In genomic region chr17:40314557-40314953, GRCh38 we compare ENCODE assay signal across 9 cellular contexts. TPM values are rescaled to one million over a fixed set of nuclear protein-coding genes. Genes with fewer than 3 reads are reported as not detected.
DNase-seq lines count a peak whose midpoint lies in the region; ATAC-seq and TF ChIP-seq lines count a peak whose summit lies in the region.
"Had no signal": no experiment of that assay in that cellular context is flagged by ENCODE, and none has a peak within 500 bp of the region (broad histone marks: within the 10 kb centered on the region; RNA-seq: fewer than 3 reads in every experiment).

No MANE protein-coding gene starts in this region.

- CTCF ChIA-PET in activated CD8-positive, alpha-beta memory T cell treated with anti-CD3 and anti-CD28 coated beads, Interleukin-2, amount 10 ng/mL, durations not matched to agents 7 days and 5 days (lab: Charles Lee) = interaction anchor here (0.6 to 31.0 kb wide), 6 partner anchors 11 to 1554 kb away, joined by 3 to 433 read pairs (median 4); no protein-coding TSS in a partner anchor

- no peak overlapping the region for H3K14ac ChIP-seq in neuronal stem cell (ENCODE audit: low read length)

- peaks cover 0 to 15% (median 0%) of the 10 kb centered on the region in 3 experiments for H3K27me3 ChIP-seq in neuronal stem cell (ENCODE audit: control insufficient read depth in 3 of 3, insufficient read depth in 3 of 3, low read depth in 1 of 3, low read length in 3 of 3)
- H3K27me3 ChIP-seq in suprapubic skin = no peaks in the 10 kb centered on the region

- no peak overlapping the region for H4K8ac ChIP-seq in neuronal stem cell (ENCODE audit: low read depth, low read length)

- H2BK120ac ChIP-seq in neuronal stem cell (ENCODE audit: low read depth, low read length) = no peak overlapping the region

- no peak overlapping the region for H3K9ac ChIP-seq in neuronal stem cell (ENCODE audit: low read depth, low read length, poor library complexity)

- no peak overlapping the region for H3K4me2 ChIP-seq in neuronal stem cell (ENCODE audit: insufficient read depth, low read length, poor library complexity, severe bottlenecking)

- peak; percentile 3 for TF ChIP-seq CTCF in GM13976 (IDR thresholded peaks at IDR 0.05; ENCODE audit: borderline replicate concordance, control extremely low read depth, extremely low read depth, insufficient read depth, missing control alignments)
- TF ChIP-seq CTCF in endothelial cell (IDR thresholded peaks at IDR 0.05; ENCODE audit: unreplicated experiment) = no peak
- no peak for TF ChIP-seq CTCF in suprapubic skin (IDR thresholded peaks at IDR 0.05)

- TF ChIP-seq POLR2A in suprapubic skin (IDR thresholded peaks at IDR 0.05) = no peak

- no peak overlapping the region for H3K27ac ChIP-seq in neuronal stem cell (replicated peaks; ENCODE audit: low read length)
- H3K27ac ChIP-seq in suprapubic skin = peak overlapping the region; percentile 48

- DNase-seq in GM13976 (ENCODE audit: low spot score) (peak; percentile 11), NCI-H510A (lab: John Stamatoyannopoulos, UW) (peak; percentile 84), endothelial cell (ENCODE audit: low spot score) (no peak), neuronal stem cell (ENCODE audit: low spot score) (no peak), suprapubic skin (ENCODE audit: low spot score in 2 of 2) (peak; percentile 93 to 95)
- DNase-seq in activated CD8-positive, alpha-beta memory T cell treated with anti-CD3 and anti-CD28 coated beads, Interleukin-2, amount 10 ng/mL, durations not matched to agents 7 days and 5 days = peak; percentile 82

- no peaks in the 10 kb centered on the region for H3K9me3 Mint-ChIP-seq in activated CD8-positive, alpha-beta memory T cell treated with anti-CD3 and anti-CD28 coated beads, Interleukin-2, amount 10 ng/mL, durations not matched to agents 7 days and 5 days (ENCODE audit: low read depth)
- H3K9me3 Mint-ChIP-seq in endothelial cell (ENCODE audit: unreplicated experiment) = no peaks in the 10 kb centered on the region

- H3K27me3 Mint-ChIP-seq in activated CD8-positive, alpha-beta memory T cell treated with anti-CD3 and anti-CD28 coated beads, Interleukin-2, amount 10 ng/mL, durations not matched to agents 7 days and 5 days = no peaks in the 10 kb centered on the region
- H3K27me3 Mint-ChIP-seq in endothelial cell (ENCODE audit: unreplicated experiment) = peaks cover 16% of the 10 kb centered on the region

- H2AFZ ChIP-seq in neuronal stem cell (ENCODE audit: low read length) = no peak overlapping the region

- H3K4me1 ChIP-seq in neuronal stem cell (ENCODE audit: control insufficient read depth in 2 of 2, insufficient read depth in 1 of 2, low read depth in 1 of 2, low read length in 2 of 2) (peaks cover 21 to 25% of the 10 kb centered on the region in 2 donors), suprapubic skin (peaks cover 94% of the 10 kb centered on the region)

- H2BK5ac ChIP-seq in neuronal stem cell (ENCODE audit: low read length) = no peak overlapping the region

- H3K4me3 ChIP-seq in neuronal stem cell (ENCODE audit: low read length in 2 of 2) (no peak overlapping the region), suprapubic skin (no peak overlapping the region)

- peaks cover 1% of the 10 kb centered on the region for H3K36me3 Mint-ChIP-seq in activated CD8-positive, alpha-beta memory T cell treated with anti-CD3 and anti-CD28 coated beads, Interleukin-2, amount 10 ng/mL, durations not matched to agents 7 days and 5 days
- H3K36me3 Mint-ChIP-seq in endothelial cell (ENCODE audit: low read depth, unreplicated experiment) = no peaks in the 10 kb centered on the region

- TF ChIP-seq EP300 in suprapubic skin (IDR thresholded peaks at IDR 0.05) = no peak

- in situ Hi-C loops in GM13976 (cut with MboI; ENCODE audit: low sequenced_read_pairs, unreplicated experiment) = no loop called here

- no peak overlapping the region for H3K18ac ChIP-seq in neuronal stem cell (ENCODE audit: low read length)

- peaks cover 2% of the 10 kb centered on the region for H3K79me1 ChIP-seq in neuronal stem cell (ENCODE audit: low read depth, low read length)

- H2BK15ac ChIP-seq in neuronal stem cell (ENCODE audit: low read length) = peak overlapping the region; percentile 96

- peak overlapping the region; percentile 90 for H2AK5ac ChIP-seq in neuronal stem cell (ENCODE audit: low read depth, low read length)

- H3K9me3 ChIP-seq in neuronal stem cell (replicated peaks in 1 of 2; ENCODE audit: control insufficient read depth in 2 of 2, insufficient read depth in 1 of 2, low read depth in 1 of 2, low read length in 2 of 2) (peaks cover 0 to 3% of the 10 kb centered on the region in 2 donors), suprapubic skin (no peaks in the 10 kb centered on the region)

- H2BK12ac ChIP-seq in neuronal stem cell (ENCODE audit: low read length) = no peak overlapping the region

- H4K91ac ChIP-seq in neuronal stem cell (ENCODE audit: low read depth, low read length, poor library complexity) = no peak overlapping the region

- H3K4me3 Mint-ChIP-seq in activated CD8-positive, alpha-beta memory T cell treated with anti-CD3 and anti-CD28 coated beads, Interleukin-2, amount 10 ng/mL, durations not matched to agents 7 days and 5 days = no peak overlapping the region
- no peak overlapping the region for H3K4me3 Mint-ChIP-seq in endothelial cell (ENCODE audit: unreplicated experiment)

- H3K4ac ChIP-seq in neuronal stem cell (ENCODE audit: low read length) = no peak overlapping the region

- ATAC-seq in activated CD8-positive, alpha-beta memory T cell treated with anti-CD3 and anti-CD28 coated beads, Interleukin-2, amount 10 ng/mL, durations not matched to agents 7 days and 5 days = no peak
- ATAC-seq in HG03432 (IDR thresholded peaks at IDR 0.05; ENCODE audit: unreplicated experiment) (no peak), GM18520 (IDR thresholded peaks at IDR 0.05; ENCODE audit: unreplicated experiment) (no peak)

- H3K4me1 Mint-ChIP-seq in activated CD8-positive, alpha-beta memory T cell treated with anti-CD3 and anti-CD28 coated beads, Interleukin-2, amount 10 ng/mL, durations not matched to agents 7 days and 5 days = peaks cover 72% of the 10 kb centered on the region
- H3K4me1 Mint-ChIP-seq in endothelial cell (ENCODE audit: unreplicated experiment) = peaks cover 58% of the 10 kb centered on the region

- H3K23ac ChIP-seq in neuronal stem cell (ENCODE audit: low read depth, low read length, poor library complexity) = peak overlapping the region; percentile 60

- H3K36me3 ChIP-seq in neuronal stem cell (replicated peaks in 1 of 2; ENCODE audit: control insufficient read depth in 2 of 2, insufficient read depth in 2 of 2, low read length in 2 of 2) (no peaks in the 10 kb centered on the region), suprapubic skin (no peaks in the 10 kb centered on the region)

- peak overlapping the region; percentile 13 for H3K27ac Mint-ChIP-seq in activated CD8-positive, alpha-beta memory T cell treated with anti-CD3 and anti-CD28 coated beads, Interleukin-2, amount 10 ng/mL, durations not matched to agents 7 days and 5 days
- H3K27ac Mint-ChIP-seq in endothelial cell (ENCODE audit: unreplicated experiment) = peak overlapping the region; percentile 55

- no CpG with 5 or more reads among the region's 3 CpGs for WGBS in neuronal stem cell (ENCODE audit: extremely low coverage in 2 of 2, insufficient read length in 2 of 2, insufficient replicate concordance in 1 of 2), 2 donors
- WGBS in suprapubic skin = 17% methylated on average over 3 of the region's 3 CpGs

RNA-seq across cellular contexts. Expression of gene RARA, which starts 5.6 kb away (rescaled TPM):
- total RNA-seq in activated CD8-positive, alpha-beta memory T cell treated with anti-CD3 and anti-CD28 coated beads, Interleukin-2, amount 10 ng/mL, durations not matched to agents 7 days and 5 days = 10 to 100 TPM; 29.9 to 39.5 TPM
- total RNA-seq in endothelial cell (ENCODE audit: unreplicated experiment) (42.8 TPM), suprapubic skin (10 to 100 TPM; 19.4 to 32.1 (median 28.3) TPM)
- polyA plus RNA-seq in neuronal stem cell (2013, experiment 1 of 2) = 14.9 TPM
- polyA plus RNA-seq in neuronal stem cell (2013, experiment 2 of 2) = 15.3 TPM

RNA-seq across cellular contexts. Expression of gene CDC6, which starts 26.9 kb away (rescaled TPM):
- total RNA-seq in activated CD8-positive, alpha-beta memory T cell treated with anti-CD3 and anti-CD28 coated beads, Interleukin-2, amount 10 ng/mL, durations not matched to agents 7 days and 5 days = 100 to 1,000 TPM; 109 to 111 TPM
- total RNA-seq in endothelial cell (ENCODE audit: unreplicated experiment) (18.2 TPM), suprapubic skin (1 to 10 TPM; 2.7 to 5.3 (median 3.3) TPM)
- polyA plus RNA-seq in neuronal stem cell (2013, experiment 1 of 2) = 31.8 TPM
- 32.6 TPM for polyA plus RNA-seq in neuronal stem cell (2013, experiment 2 of 2)

RNA-seq across cellular contexts. Expression of gene GJD3, which starts 50.0 kb away (rescaled TPM):
- not detected for total RNA-seq in activated CD8-positive, alpha-beta memory T cell treated with anti-CD3 and anti-CD28 coated beads, Interleukin-2, amount 10 ng/mL, durations not matched to agents 7 days and 5 days
- 1.1 TPM for total RNA-seq in endothelial cell (ENCODE audit: unreplicated experiment)
- 0.08 TPM for polyA plus RNA-seq in neuronal stem cell (2013, experiment 1 of 2)
- polyA plus RNA-seq in neuronal stem cell (2013, experiment 2 of 2) = 0.07 TPM
- total RNA-seq in suprapubic skin = 1 to 10 TPM in 1 of 4 donors, not detected in 3; 2.1 TPM
- total RNA-seq: activated CD8-positive, alpha-beta memory T cell treated with anti-CD3 and anti-CD28 coated beads for 36 hours had no signal

Comparison
In these comparisons a context has a peak if more than half of its experiments do, and no peak if none do; other contexts are left out.
1. DNase-seq: peak in GM13976 (single experiment), NCI-H510A (single experiment), activated CD8-positive, alpha-beta memory T cell treated with anti-CD3 and anti-CD28 coated beads, Interleukin-2, amount 10 ng/mL, durations not matched to agents 7 days and 5 days (single experiment) and suprapubic skin (2 of 2); none in endothelial cell (single experiment) and neuronal stem cell (single experiment).